25 cellular contexts compared by ENCODE assay signal in genomic region chr2:228681979-228682378, GRCh38.
"Had no signal": no experiment of that assay in that cellular context is flagged by ENCODE, and none has a peak within 500 bp of the region (broad histone marks: within the 10 kb centered on the region; RNA-seq: fewer than 3 reads in every experiment).

No MANE protein-coding gene starts in this region.

- H3K27ac Mint-ChIP-seq: activated CD4-positive, alpha-beta T cell treated with anti-CD3 and anti-CD28 coated beads for 36 hours; activated CD8-positive, alpha-beta memory T cell treated with anti-CD3 and anti-CD28 coated beads, Interleukin-2, amount 10 ng/mL, durations not matched to agents 7 days and 5 days; activated CD8-positive, alpha-beta T cell treated with anti-CD3 and anti-CD28 coated beads, Interleukin-2, amount 10 ng/mL, durations not matched to agents 7 days and 5 days; activated naive CD4-positive, alpha-beta T cell treated with anti-CD3 and anti-CD28 coated beads, Interleukin-2, amount 50 U/mL, for 24 hours; activated naive CD8-positive, alpha-beta T cell treated with anti-CD3 and anti-CD28 coated beads, Interleukin-2, amount 50 U/mL, for 24 hours; activated T-helper 2 cell treated with anti-CD3 and anti-CD28 coated beads, Interferon-gamma antibody, Interleukin-2, Interleukin-4, amounts not matched to agents 10 μg/mL and 5 μg/mL and 100 μg/mL, durations not matched to agents 14 hours and 24 hours and 36 hours; immature natural killer cell; nephron progenitor cell had no signal

- H3K9me3 ChIP-seq: breast epithelium, heart left ventricle, neutrophil, right lobe of liver, transverse colon had no signal

- ATAC-seq: activated CD4-positive, alpha-beta T cell treated with anti-CD3 and anti-CD28 coated beads for 36 hours; activated CD8-positive, alpha-beta memory T cell treated with anti-CD3 and anti-CD28 coated beads, Interleukin-2, amount 10 ng/mL, durations not matched to agents 7 days and 5 days; activated CD8-positive, alpha-beta T cell treated with anti-CD3 and anti-CD28 coated beads, Interleukin-2, amount 10 ng/mL, durations not matched to agents 7 days and 5 days; activated naive CD8-positive, alpha-beta T cell treated with anti-CD3 and anti-CD28 coated beads, Interleukin-2, amount 50 U/mL, for 24 hours had no signal

- H3K9me3 Mint-ChIP-seq: nephron progenitor cell had no signal

- H3K27me3 ChIP-seq: breast epithelium, foreskin keratinocyte, heart left ventricle, neutrophil, right lobe of liver, transverse colon had no signal

- H3K4me1 Mint-ChIP-seq: activated CD4-positive, alpha-beta T cell treated with anti-CD3 and anti-CD28 coated beads for 36 hours; activated CD8-positive, alpha-beta memory T cell treated with anti-CD3 and anti-CD28 coated beads, Interleukin-2, amount 10 ng/mL, durations not matched to agents 7 days and 5 days; activated naive CD4-positive, alpha-beta T cell treated with anti-CD3 and anti-CD28 coated beads, Interleukin-2, amount 50 U/mL, for 24 hours; activated naive CD8-positive, alpha-beta T cell treated with anti-CD3 and anti-CD28 coated beads, Interleukin-2, amount 50 U/mL, for 24 hours; immature natural killer cell; nephron progenitor cell had no signal

- DNase-seq: activated CD4-positive, alpha-beta T cell treated with anti-CD3 and anti-CD28 coated beads for 36 hours; activated CD4-positive, CD25-positive, alpha-beta regulatory T cell; activated CD8-positive, alpha-beta memory T cell treated with anti-CD3 and anti-CD28 coated beads, Interleukin-2, amount 10 ng/mL, durations not matched to agents 7 days and 5 days; activated CD8-positive, alpha-beta T cell treated with anti-CD3 and anti-CD28 coated beads, Interleukin-2, amount 10 ng/mL, durations not matched to agents 7 days and 5 days; activated naive CD8-positive, alpha-beta T cell treated with anti-CD3 and anti-CD28 coated beads, Interleukin-2, amount 50 U/mL, for 24 hours; activated T-cell treated with anti-CD3 and anti-CD28 coated beads, Interleukin-2, amount 50 U/mL, for 48 hours; central memory CD4-positive, alpha-beta T cell; heart left ventricle; hypothalamus; immature natural killer cell; kidney; nephron progenitor cell; right lobe of liver; stimulated activated CD4-positive, alpha-beta T cell treated with anti-CD3 and anti-CD28 coated beads, Interleukin-1b, Interleukin-23, amount 100 ng/mL, for 48 hours; stimulated activated CD4-positive, alpha-beta T cell treated with anti-CD3 and anti-CD28 coated beads, Interleukin-4, amount 100 ng/mL, for 4 hours; stimulated activated CD8-positive, alpha-beta memory T cell treated with anti-CD3 and anti-CD28 coated beads, Interleukin-4, amount 100 ng/mL, for 48 hours; stimulated activated naive CD4-positive, alpha-beta T cell; transverse colon had no signal

- H3K27me3 Mint-ChIP-seq: activated CD4-positive, alpha-beta T cell treated with anti-CD3 and anti-CD28 coated beads for 36 hours; activated CD8-positive, alpha-beta memory T cell treated with anti-CD3 and anti-CD28 coated beads, Interleukin-2, amount 10 ng/mL, durations not matched to agents 7 days and 5 days; activated naive CD8-positive, alpha-beta T cell treated with anti-CD3 and anti-CD28 coated beads, Interleukin-2, amount 50 U/mL, for 24 hours had no signal

- H3K4me3 ChIP-seq: breast epithelium, heart left ventricle, lung, right lobe of liver, skin epidermis, transverse colon had no signal

- H3K27ac ChIP-seq: breast epithelium, foreskin keratinocyte, heart left ventricle, neutrophil, right lobe of liver, skin epidermis, transverse colon had no signal

- H3K4me1 ChIP-seq: breast epithelium, foreskin keratinocyte, right lobe of liver, transverse colon had no signal

- H3K36me3 ChIP-seq: breast epithelium, heart left ventricle, neutrophil, right lobe of liver, transverse colon had no signal

- H3K4me3 Mint-ChIP-seq: activated CD4-positive, alpha-beta T cell treated with anti-CD3 and anti-CD28 coated beads for 36 hours; activated CD8-positive, alpha-beta memory T cell treated with anti-CD3 and anti-CD28 coated beads, Interleukin-2, amount 10 ng/mL, durations not matched to agents 7 days and 5 days; activated CD8-positive, alpha-beta T cell treated with anti-CD3 and anti-CD28 coated beads, Interleukin-2, amount 10 ng/mL, durations not matched to agents 7 days and 5 days; activated naive CD4-positive, alpha-beta T cell treated with anti-CD3 and anti-CD28 coated beads, Interleukin-2, amount 50 U/mL, for 24 hours; activated naive CD8-positive, alpha-beta T cell treated with anti-CD3 and anti-CD28 coated beads, Interleukin-2, amount 50 U/mL, for 24 hours; immature natural killer cell; nephron progenitor cell had no signal
